In genomic region chr3:69443554-69443953, GRCh38 we compare ENCODE assay signal across 18 cellular contexts.
"Had no signal": no experiment of that assay in that cellular context is flagged by ENCODE, and none has a peak within 500 bp of the region (broad histone marks: within the 10 kb centered on the region; RNA-seq: fewer than 3 reads in every experiment).

No MANE protein-coding gene starts in this region.

- H3K27me3 Mint-ChIP-seq: activated naive CD8-positive, alpha-beta T cell treated with anti-CD3 and anti-CD28 coated beads, Interleukin-2, amount 50 U/mL, for 24 hours; central memory CD8-positive, alpha-beta T cell; dendritic cell treated with granulocyte-macrophage colony-stimulating factor and Interleukin-4, amounts not matched to agents 40 ng/mL and 50 ng/mL, for 4 days; memory B cell had no signal

- H3K9me3 Mint-ChIP-seq: activated CD4-positive, alpha-beta memory T cell treated with anti-CD3 and anti-CD28 coated beads, Interleukin-2, amount 10 ng/mL, durations not matched to agents 7 days and 5 days; activated naive CD8-positive, alpha-beta T cell treated with anti-CD3 and anti-CD28 coated beads, Interleukin-2, amount 50 U/mL, for 24 hours; activated T-cell treated with anti-CD3 and anti-CD28 coated beads, Interleukin-2, amount 50 U/mL, for 72 hours; central memory CD8-positive, alpha-beta T cell; dendritic cell treated with granulocyte-macrophage colony-stimulating factor and Interleukin-4, amounts not matched to agents 40 ng/mL and 50 ng/mL, for 4 days; effector memory CD8-positive, alpha-beta T cell; memory B cell; natural killer cell treated with Interleukin-12 subunit alpha and Interleukin-12 subunit beta and Interleukin-15 and Interleukin-18, amount 100 ng/mL, for 72 hours had no signal

- H3K4me3 Mint-ChIP-seq: activated CD4-positive, alpha-beta memory T cell treated with anti-CD3 and anti-CD28 coated beads, Interleukin-2, amount 10 ng/mL, durations not matched to agents 7 days and 5 days; activated naive CD8-positive, alpha-beta T cell treated with anti-CD3 and anti-CD28 coated beads, Interleukin-2, amount 50 U/mL, for 24 hours; central memory CD8-positive, alpha-beta T cell; dendritic cell treated with granulocyte-macrophage colony-stimulating factor and Interleukin-4, amounts not matched to agents 40 ng/mL and 50 ng/mL, for 4 days; effector memory CD8-positive, alpha-beta T cell; memory B cell; natural killer cell treated with Interleukin-12 subunit alpha and Interleukin-12 subunit beta and Interleukin-15 and Interleukin-18, amount 100 ng/mL, for 72 hours had no signal

- H3K27me3 ChIP-seq: body of pancreas, tibial artery, vagina had no signal

- ATAC-seq: body of pancreas; effector memory CD8-positive, alpha-beta T cell had no signal

- H3K27ac Mint-ChIP-seq: activated CD4-positive, alpha-beta memory T cell treated with anti-CD3 and anti-CD28 coated beads, Interleukin-2, amount 10 ng/mL, durations not matched to agents 7 days and 5 days; activated naive CD8-positive, alpha-beta T cell treated with anti-CD3 and anti-CD28 coated beads, Interleukin-2, amount 50 U/mL, for 24 hours; activated T-cell treated with anti-CD3 and anti-CD28 coated beads, Interleukin-2, amount 50 U/mL, for 72 hours; dendritic cell treated with granulocyte-macrophage colony-stimulating factor and Interleukin-4, amounts not matched to agents 40 ng/mL and 50 ng/mL, for 4 days; effector memory CD8-positive, alpha-beta T cell; memory B cell; natural killer cell treated with Interleukin-12 subunit alpha and Interleukin-12 subunit beta and Interleukin-15 and Interleukin-18, amount 100 ng/mL, for 72 hours had no signal

- DNase-seq: activated CD4-positive, alpha-beta memory T cell treated with anti-CD3 and anti-CD28 coated beads, Interleukin-2, amount 10 ng/mL, durations not matched to agents 7 days and 5 days; activated CD4-positive, CD25-positive, alpha-beta regulatory T cell treated with anti-CD3 and anti-CD28 coated beads, Interleukin-2, amount 50 U/mL, for 72 hours; activated naive CD4-positive, alpha-beta T cell; body of pancreas; effector memory CD8-positive, alpha-beta T cell; foreskin fibroblast; head of caudate nucleus; islet precursor cell; left ventricle myocardium inferior; occipital lobe; tibial artery had no signal

- H3K4me3 ChIP-seq: body of pancreas, left ventricle myocardium inferior, tibial artery, vagina had no signal

- H3K36me3 Mint-ChIP-seq: memory B cell; natural killer cell treated with Interleukin-12 subunit alpha and Interleukin-12 subunit beta and Interleukin-15 and Interleukin-18, amount 100 ng/mL, for 72 hours had no signal

- H3K36me3 ChIP-seq: left ventricle myocardium inferior, tibial artery, vagina had no signal
